27 cellular contexts compared by ENCODE assay signal in the genomic region with DNA sequence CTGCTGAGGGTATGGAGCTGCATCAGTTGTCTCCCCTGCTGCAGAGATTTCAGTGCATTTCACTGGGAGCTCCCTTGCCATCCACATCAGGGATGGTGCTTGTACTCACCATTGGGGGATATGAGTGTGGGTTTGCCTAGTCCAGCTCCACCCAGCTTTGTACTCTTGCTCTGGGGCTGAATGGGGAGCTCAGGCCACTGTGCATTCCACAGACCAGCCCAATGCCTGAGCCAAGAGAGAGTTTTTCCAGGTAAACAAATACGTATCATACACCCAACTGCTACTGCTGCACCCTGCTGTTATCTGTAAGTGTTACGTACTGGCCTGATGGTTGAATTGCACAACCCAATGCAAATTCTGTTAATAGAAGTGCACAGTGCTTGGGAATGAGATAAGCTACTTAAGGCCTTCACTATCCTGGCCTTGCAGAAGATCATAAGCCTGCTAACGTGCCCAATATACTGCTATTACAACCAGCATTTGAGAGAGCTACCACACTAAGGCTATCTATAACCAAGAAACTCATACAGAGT.
"Had no signal": no experiment of that assay in that cellular context is flagged by ENCODE, and none has a peak within 500 bp of the region (broad histone marks: within the 10 kb centered on the region; RNA-seq: fewer than 3 reads in every experiment).

No MANE protein-coding gene starts in this region.

- H3K4me3 Mint-ChIP-seq: activated CD4-positive, alpha-beta T cell treated with anti-CD3 and anti-CD28 coated beads, Interleukin-2, amount 10 ng/mL, durations not matched to agents 24 days and 14 days; activated CD8-positive, alpha-beta T cell treated with anti-CD3 and anti-CD28 coated beads for 36 hours; activated naive CD4-positive, alpha-beta T cell treated with anti-CD3 and anti-CD28 coated beads, Interleukin-2, amount 50 U/mL, for 24 hours; activated naive CD8-positive, alpha-beta T cell treated with anti-CD3 and anti-CD28 coated beads, Interleukin-2, amount 10 ng/mL, durations not matched to agents 7 days and 5 days had no signal

- H3K27ac ChIP-seq: body of pancreas, breast epithelium, Peyer's patch, SJCRH30, SK-N-MC had no signal

- DNase-seq: activated CD4-positive, alpha-beta T cell treated with anti-CD3 and anti-CD28 coated beads, Interleukin-2, amount 10 ng/mL, durations not matched to agents 24 days and 14 days; activated CD4-positive, alpha-beta T cell treated with anti-CD3 and anti-CD28 coated beads, Interleukin-2, amount 50 U/mL, for 4 hours; activated CD8-positive, alpha-beta T cell treated with anti-CD3 and anti-CD28 coated beads for 36 hours; activated gamma-delta T cell; activated naive CD4-positive, alpha-beta T cell treated with Interleukin-2 at 50 U/mL for 16 hours; activated naive CD8-positive, alpha-beta T cell treated with anti-CD3 and anti-CD28 coated beads, Interleukin-2, amount 10 ng/mL, durations not matched to agents 7 days and 5 days; activated T-cell treated with anti-CD3 and anti-CD28 coated beads, Interleukin-2, amount 50 U/mL, for 1 hour; body of pancreas; Kasumi-1; KG1; MG63; NCI-H1048; NCI-H1436 treated with DMSO at 0.1 percent for 48 hours; NCI-H1694 treated with DMSO at 0.1 percent for 48 hours; NCI-H2029; NCI-H345; NCI-H524 treated with DMSO at 0.1 percent for 48 hours; PC-3; RPMI8226; SHP77; SJCRH30; T1000 had no signal

- H3K4me1 ChIP-seq: body of pancreas, breast epithelium, Peyer's patch, SJCRH30 had no signal

- H3K4me1 Mint-ChIP-seq: activated CD4-positive, alpha-beta T cell treated with anti-CD3 and anti-CD28 coated beads, Interleukin-2, amount 10 ng/mL, durations not matched to agents 24 days and 14 days; activated naive CD4-positive, alpha-beta T cell treated with anti-CD3 and anti-CD28 coated beads, Interleukin-2, amount 50 U/mL, for 24 hours; activated naive CD8-positive, alpha-beta T cell treated with anti-CD3 and anti-CD28 coated beads, Interleukin-2, amount 10 ng/mL, durations not matched to agents 7 days and 5 days had no signal

- H3K27me3 Mint-ChIP-seq: activated CD4-positive, alpha-beta T cell treated with anti-CD3 and anti-CD28 coated beads, Interleukin-2, amount 10 ng/mL, durations not matched to agents 24 days and 14 days; activated CD8-positive, alpha-beta T cell treated with anti-CD3 and anti-CD28 coated beads for 36 hours; activated naive CD4-positive, alpha-beta T cell treated with anti-CD3 and anti-CD28 coated beads, Interleukin-2, amount 50 U/mL, for 24 hours; activated naive CD8-positive, alpha-beta T cell treated with anti-CD3 and anti-CD28 coated beads, Interleukin-2, amount 10 ng/mL, durations not matched to agents 7 days and 5 days had no signal

- H3K36me3 ChIP-seq: breast epithelium, MG63, Peyer's patch, SJCRH30 had no signal

- H3K27ac Mint-ChIP-seq: activated CD4-positive, alpha-beta T cell treated with anti-CD3 and anti-CD28 coated beads, Interleukin-2, amount 10 ng/mL, durations not matched to agents 24 days and 14 days; activated CD8-positive, alpha-beta T cell treated with anti-CD3 and anti-CD28 coated beads for 36 hours; activated naive CD4-positive, alpha-beta T cell treated with anti-CD3 and anti-CD28 coated beads, Interleukin-2, amount 50 U/mL, for 24 hours; activated naive CD8-positive, alpha-beta T cell treated with anti-CD3 and anti-CD28 coated beads, Interleukin-2, amount 10 ng/mL, durations not matched to agents 7 days and 5 days; activated T-helper 2 cell treated with anti-CD3 and anti-CD28 coated beads, Interferon-gamma antibody, Interleukin-2, Interleukin-4, amounts not matched to agents 10 μg/mL and 5 μg/mL and 100 μg/mL, durations not matched to agents 14 hours and 24 hours and 36 hours had no signal

- H3K9me3 Mint-ChIP-seq: activated CD4-positive, alpha-beta T cell treated with anti-CD3 and anti-CD28 coated beads, Interleukin-2, amount 10 ng/mL, durations not matched to agents 24 days and 14 days; activated naive CD4-positive, alpha-beta T cell treated with anti-CD3 and anti-CD28 coated beads, Interleukin-2, amount 50 U/mL, for 24 hours; activated naive CD8-positive, alpha-beta T cell treated with anti-CD3 and anti-CD28 coated beads, Interleukin-2, amount 10 ng/mL, durations not matched to agents 7 days and 5 days had no signal

- H3K27me3 ChIP-seq: body of pancreas, MG63, Peyer's patch, SJCRH30 had no signal

- ATAC-seq: activated CD8-positive, alpha-beta T cell treated with anti-CD3 and anti-CD28 coated beads for 36 hours; body of pancreas; PC-3 had no signal

- H3K4me3 ChIP-seq: body of pancreas, breast epithelium, MG63, Peyer's patch, SJCRH30, SK-N-MC had no signal

- H3K9me3 ChIP-seq: body of pancreas, breast epithelium, Peyer's patch, SJCRH30 had no signal

- H3K36me3 Mint-ChIP-seq: activated naive CD4-positive, alpha-beta T cell treated with anti-CD3 and anti-CD28 coated beads, Interleukin-2, amount 50 U/mL, for 24 hours; activated naive CD8-positive, alpha-beta T cell treated with anti-CD3 and anti-CD28 coated beads, Interleukin-2, amount 10 ng/mL, durations not matched to agents 7 days and 5 days had no signal
